ENCODE assay signal across 1 cellular context in genomic region chr6:33318426-33319073, GRCh38.
TF ChIP-seq lines count a peak whose summit lies in the region.

No MANE protein-coding gene starts in this region.

TF ChIP-seq in HepG2, 621 proteins besides CTCF, POLR2A, EP300 and RAD21 (continues in another document):
- TF ChIP-seq ZNF556 (CRISPR knock-in tag; IDR thresholded peaks at IDR 0.05; ENCODE audit: borderline replicate concordance), result no peak
- TF ChIP-seq ATF1 (CRISPR knock-in tag; IDR thresholded peaks at IDR 0.05), result peak; percentile 5; the same call in 1 of the 2 replicates
- TF ChIP-seq, protein P1, sequence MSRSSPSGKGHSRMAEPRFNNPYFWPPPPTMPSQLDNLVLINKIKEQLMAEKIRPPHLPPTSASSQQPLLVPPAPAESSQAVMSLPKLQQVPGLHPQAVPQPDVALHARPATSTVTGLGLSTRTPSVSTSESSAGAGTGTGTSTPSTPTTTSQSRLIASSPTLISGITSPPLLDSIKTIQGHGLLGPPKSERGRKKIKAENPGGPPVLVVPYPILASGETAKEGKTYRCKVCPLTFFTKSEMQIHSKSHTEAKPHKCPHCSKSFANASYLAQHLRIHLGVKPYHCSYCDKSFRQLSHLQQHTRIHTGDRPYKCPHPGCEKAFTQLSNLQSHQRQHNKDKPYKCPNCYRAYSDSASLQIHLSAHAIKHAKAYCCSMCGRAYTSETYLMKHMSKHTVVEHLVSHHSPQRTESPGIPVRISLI (CRISPR knock-in tag; IDR thresholded peaks at IDR 0.05; ENCODE audit: borderline replicate concordance), result peak; percentile 63; the same call in 1 of the 2 replicates
- TF ChIP-seq, protein P2, sequence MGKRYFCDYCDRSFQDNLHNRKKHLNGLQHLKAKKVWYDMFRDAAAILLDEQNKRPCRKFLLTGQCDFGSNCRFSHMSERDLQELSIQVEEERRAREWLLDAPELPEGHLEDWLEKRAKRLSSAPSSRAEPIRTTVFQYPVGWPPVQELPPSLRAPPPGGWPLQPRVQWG (CRISPR knock-in tag; IDR thresholded peaks at IDR 0.05; ENCODE audit: borderline replicate concordance, low read depth), result no peak
- TF ChIP-seq PPARG (CRISPR knock-in tag; conservative IDR thresholded peaks at IDR 0.05), result no peak
- TF ChIP-seq USF2 (IDR thresholded peaks at IDR 0.05; ENCODE audit: low read depth, low read length), result no peak
- no peak; the same call in 1 of the 2 replicates for TF ChIP-seq USF2 (CRISPR knock-in tag; IDR thresholded peaks at IDR 0.05; ENCODE audit: borderline replicate concordance)
- 0 out of 2 replicates have a peak, but pooled peaks have one; percentile 11 for TF ChIP-seq ZFP36L1 (CRISPR knock-in tag; IDR thresholded peaks at IDR 0.05)
- peak; percentile 86 for TF ChIP-seq ZNF121 (CRISPR knock-in tag; IDR thresholded peaks at IDR 0.05)
- TF ChIP-seq ZNF354B (CRISPR knock-in tag; IDR thresholded peaks at IDR 0.05), result no peak
- no peak; the same call in 1 of the 2 replicates for TF ChIP-seq KDM6A (CRISPR knock-in tag; IDR thresholded peaks at IDR 0.05; ENCODE audit: low read depth)
- TF ChIP-seq, protein P3, sequence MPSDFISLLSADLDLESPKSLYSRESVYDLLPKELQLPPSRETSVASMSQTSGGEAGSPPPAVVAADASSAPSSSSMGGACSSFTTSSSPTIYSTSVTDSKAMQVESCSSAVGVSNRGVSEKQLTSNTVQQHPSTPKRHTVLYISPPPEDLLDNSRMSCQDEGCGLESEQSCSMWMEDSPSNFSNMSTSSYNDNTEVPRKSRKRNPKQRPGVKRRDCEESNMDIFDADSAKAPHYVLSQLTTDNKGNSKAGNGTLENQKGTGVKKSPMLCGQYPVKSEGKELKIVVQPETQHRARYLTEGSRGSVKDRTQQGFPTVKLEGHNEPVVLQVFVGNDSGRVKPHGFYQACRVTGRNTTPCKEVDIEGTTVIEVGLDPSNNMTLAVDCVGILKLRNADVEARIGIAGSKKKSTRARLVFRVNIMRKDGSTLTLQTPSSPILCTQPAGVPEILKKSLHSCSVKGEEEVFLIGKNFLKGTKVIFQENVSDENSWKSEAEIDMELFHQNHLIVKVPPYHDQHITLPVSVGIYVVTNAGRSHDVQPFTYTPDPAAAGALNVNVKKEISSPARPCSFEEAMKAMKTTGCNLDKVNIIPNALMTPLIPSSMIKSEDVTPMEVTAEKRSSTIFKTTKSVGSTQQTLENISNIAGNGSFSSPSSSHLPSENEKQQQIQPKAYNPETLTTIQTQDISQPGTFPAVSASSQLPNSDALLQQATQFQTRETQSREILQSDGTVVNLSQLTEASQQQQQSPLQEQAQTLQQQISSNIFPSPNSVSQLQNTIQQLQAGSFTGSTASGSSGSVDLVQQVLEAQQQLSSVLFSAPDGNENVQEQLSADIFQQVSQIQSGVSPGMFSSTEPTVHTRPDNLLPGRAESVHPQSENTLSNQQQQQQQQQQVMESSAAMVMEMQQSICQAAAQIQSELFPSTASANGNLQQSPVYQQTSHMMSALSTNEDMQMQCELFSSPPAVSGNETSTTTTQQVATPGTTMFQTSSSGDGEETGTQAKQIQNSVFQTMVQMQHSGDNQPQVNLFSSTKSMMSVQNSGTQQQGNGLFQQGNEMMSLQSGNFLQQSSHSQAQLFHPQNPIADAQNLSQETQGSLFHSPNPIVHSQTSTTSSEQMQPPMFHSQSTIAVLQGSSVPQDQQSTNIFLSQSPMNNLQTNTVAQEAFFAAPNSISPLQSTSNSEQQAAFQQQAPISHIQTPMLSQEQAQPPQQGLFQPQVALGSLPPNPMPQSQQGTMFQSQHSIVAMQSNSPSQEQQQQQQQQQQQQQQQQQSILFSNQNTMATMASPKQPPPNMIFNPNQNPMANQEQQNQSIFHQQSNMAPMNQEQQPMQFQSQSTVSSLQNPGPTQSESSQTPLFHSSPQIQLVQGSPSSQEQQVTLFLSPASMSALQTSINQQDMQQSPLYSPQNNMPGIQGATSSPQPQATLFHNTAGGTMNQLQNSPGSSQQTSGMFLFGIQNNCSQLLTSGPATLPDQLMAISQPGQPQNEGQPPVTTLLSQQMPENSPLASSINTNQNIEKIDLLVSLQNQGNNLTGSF (CRISPR knock-in tag; IDR thresholded peaks at IDR 0.05), result no peak
- TF ChIP-seq, protein P4, sequence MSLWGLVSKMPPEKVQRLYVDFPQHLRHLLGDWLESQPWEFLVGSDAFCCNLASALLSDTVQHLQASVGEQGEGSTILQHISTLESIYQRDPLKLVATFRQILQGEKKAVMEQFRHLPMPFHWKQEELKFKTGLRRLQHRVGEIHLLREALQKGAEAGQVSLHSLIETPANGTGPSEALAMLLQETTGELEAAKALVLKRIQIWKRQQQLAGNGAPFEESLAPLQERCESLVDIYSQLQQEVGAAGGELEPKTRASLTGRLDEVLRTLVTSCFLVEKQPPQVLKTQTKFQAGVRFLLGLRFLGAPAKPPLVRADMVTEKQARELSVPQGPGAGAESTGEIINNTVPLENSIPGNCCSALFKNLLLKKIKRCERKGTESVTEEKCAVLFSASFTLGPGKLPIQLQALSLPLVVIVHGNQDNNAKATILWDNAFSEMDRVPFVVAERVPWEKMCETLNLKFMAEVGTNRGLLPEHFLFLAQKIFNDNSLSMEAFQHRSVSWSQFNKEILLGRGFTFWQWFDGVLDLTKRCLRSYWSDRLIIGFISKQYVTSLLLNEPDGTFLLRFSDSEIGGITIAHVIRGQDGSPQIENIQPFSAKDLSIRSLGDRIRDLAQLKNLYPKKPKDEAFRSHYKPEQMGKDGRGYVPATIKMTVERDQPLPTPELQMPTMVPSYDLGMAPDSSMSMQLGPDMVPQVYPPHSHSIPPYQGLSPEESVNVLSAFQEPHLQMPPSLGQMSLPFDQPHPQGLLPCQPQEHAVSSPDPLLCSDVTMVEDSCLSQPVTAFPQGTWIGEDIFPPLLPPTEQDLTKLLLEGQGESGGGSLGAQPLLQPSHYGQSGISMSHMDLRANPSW (CRISPR knock-in tag; IDR thresholded peaks at IDR 0.05; ENCODE audit: borderline replicate concordance), result no peak
- TF ChIP-seq ZNF451 (CRISPR knock-in tag; IDR thresholded peaks at IDR 0.05), result no peak
- TF ChIP-seq ZNF567 (CRISPR knock-in tag; IDR thresholded peaks at IDR 0.05; ENCODE audit: borderline replicate concordance), result no peak
- TF ChIP-seq KDM5A (IDR thresholded peaks at IDR 0.05; ENCODE audit: borderline replicate concordance, low read length), result peak; percentile 0; the same call in 1 of the 2 replicates
- TF ChIP-seq SRF (IDR thresholded peaks at IDR 0.05; ENCODE audit: low read depth, low read length), result no peak
- no peak for TF ChIP-seq ZNF318 (CRISPR knock-in tag; IDR thresholded peaks at IDR 0.05)
- no peak for TF ChIP-seq ZNF557 (CRISPR knock-in tag; IDR thresholded peaks at IDR 0.05)
- TF ChIP-seq, protein P5, sequence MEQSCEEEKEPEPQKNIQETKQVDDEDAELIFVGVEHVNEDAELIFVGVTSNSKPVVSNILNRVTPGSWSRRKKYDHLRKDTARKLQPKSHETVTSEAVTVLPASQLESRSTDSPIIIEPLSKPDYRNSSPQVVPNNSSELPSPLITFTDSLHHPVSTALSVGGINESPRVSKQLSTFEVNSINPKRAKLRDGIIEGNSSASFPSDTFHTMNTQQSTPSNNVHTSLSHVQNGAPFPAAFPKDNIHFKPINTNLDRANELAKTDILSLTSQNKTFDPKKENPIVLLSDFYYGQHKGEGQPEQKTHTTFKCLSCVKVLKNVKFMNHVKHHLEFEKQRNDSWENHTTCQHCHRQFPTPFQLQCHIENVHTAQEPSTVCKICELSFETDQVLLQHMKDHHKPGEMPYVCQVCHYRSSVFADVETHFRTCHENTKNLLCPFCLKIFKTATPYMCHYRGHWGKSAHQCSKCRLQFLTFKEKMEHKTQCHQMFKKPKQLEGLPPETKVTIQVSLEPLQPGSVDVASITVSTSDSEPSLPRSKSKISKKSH (CRISPR knock-in tag; IDR thresholded peaks at IDR 0.05; ENCODE audit: borderline replicate concordance), result no peak
- TF ChIP-seq REL (CRISPR knock-in tag; conservative IDR thresholded peaks at IDR 0.05), result no peak
- TF ChIP-seq HDAC1 (CRISPR knock-in tag; IDR thresholded peaks at IDR 0.05), result no peak
- TF ChIP-seq ZGPAT (CRISPR knock-in tag; IDR thresholded peaks at IDR 0.05), result no peak
- TF ChIP-seq, protein P6, sequence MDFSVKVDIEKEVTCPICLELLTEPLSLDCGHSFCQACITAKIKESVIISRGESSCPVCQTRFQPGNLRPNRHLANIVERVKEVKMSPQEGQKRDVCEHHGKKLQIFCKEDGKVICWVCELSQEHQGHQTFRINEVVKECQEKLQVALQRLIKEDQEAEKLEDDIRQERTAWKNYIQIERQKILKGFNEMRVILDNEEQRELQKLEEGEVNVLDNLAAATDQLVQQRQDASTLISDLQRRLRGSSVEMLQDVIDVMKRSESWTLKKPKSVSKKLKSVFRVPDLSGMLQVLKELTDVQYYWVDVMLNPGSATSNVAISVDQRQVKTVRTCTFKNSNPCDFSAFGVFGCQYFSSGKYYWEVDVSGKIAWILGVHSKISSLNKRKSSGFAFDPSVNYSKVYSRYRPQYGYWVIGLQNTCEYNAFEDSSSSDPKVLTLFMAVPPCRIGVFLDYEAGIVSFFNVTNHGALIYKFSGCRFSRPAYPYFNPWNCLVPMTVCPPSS (IDR thresholded peaks at IDR 0.05), result no peak
- no peak for TF ChIP-seq JUNB (CRISPR knock-in tag; IDR thresholded peaks at IDR 0.05; ENCODE audit: borderline replicate concordance)
- no peak for TF ChIP-seq STAT5B (CRISPR knock-in tag; IDR thresholded peaks at IDR 0.05)
